In genomic region chr1:205631010-205631726, GRCh38 we compare ENCODE assay signal across 1 cellular context.
TF ChIP-seq lines count a peak whose summit lies in the region.

No MANE protein-coding gene starts in this region.

TF ChIP-seq in HepG2, 621 proteins besides CTCF, POLR2A, EP300 and RAD21 (continued from another document):
- peak; percentile 35 for TF ChIP-seq ARID5B (CRISPR knock-in tag; IDR thresholded peaks at IDR 0.05)
- no peak for TF ChIP-seq ISL2 (CRISPR knock-in tag; IDR thresholded peaks at IDR 0.05)
- no peak for TF ChIP-seq KLF15 (CRISPR knock-in tag; IDR thresholded peaks at IDR 0.05; ENCODE audit: borderline replicate concordance)
- TF ChIP-seq MXI1 (IDR thresholded peaks at IDR 0.05; ENCODE audit: borderline replicate concordance, low read depth, low read length) = peak; percentile 56; the same call in 1 of the 3 replicates
- no peak for TF ChIP-seq MBNL3 (CRISPR knock-in tag; conservative IDR thresholded peaks at IDR 0.05)
- TF ChIP-seq NFIC (IDR thresholded peaks at IDR 0.05; ENCODE audit: low read length) = no peak
- peak; percentile 80; the same call in 1 of the 2 replicates for TF ChIP-seq ZNF430 (CRISPR knock-in tag; IDR thresholded peaks at IDR 0.05)
- no peak for TF ChIP-seq MYNN (CRISPR knock-in tag; IDR thresholded peaks at IDR 0.05; ENCODE audit: low read depth)
- TF ChIP-seq RARA (CRISPR knock-in tag; IDR thresholded peaks at IDR 0.05) = 0 out of 2 replicates have a peak, but pooled peaks have one; percentile 5
- peak; percentile 9; the same call in 1 of the 2 replicates for TF ChIP-seq NR2F2 (IDR thresholded peaks at IDR 0.05; ENCODE audit: borderline replicate concordance, low read depth)
- 0 out of 2 replicates have a peak, but pooled peaks have one; percentile 16 for TF ChIP-seq REPIN1 (CRISPR knock-in tag; IDR thresholded peaks at IDR 0.05; ENCODE audit: borderline replicate concordance, low read depth)
- TF ChIP-seq MEIS2 (CRISPR knock-in tag; IDR thresholded peaks at IDR 0.05) = peak; percentile 66; the same call in 1 of the 2 replicates
- peak; percentile 33; the same call in 1 of the 2 replicates for TF ChIP-seq ZBTB38 (CRISPR knock-in tag; IDR thresholded peaks at IDR 0.05)
- TF ChIP-seq ZNF263 (CRISPR knock-in tag; IDR thresholded peaks at IDR 0.05) = peak; percentile 68; the same call in 1 of the 2 replicates
- 0 out of 2 replicates have a peak, but pooled peaks have one; percentile 18 for TF ChIP-seq NCOA2 (CRISPR knock-in tag; IDR thresholded peaks at IDR 0.05)
- TF ChIP-seq CSRNP2 (CRISPR knock-in tag; conservative IDR thresholded peaks at IDR 0.05; ENCODE audit: low read depth) = no peak
- TF ChIP-seq ZNF784 (CRISPR knock-in tag; IDR thresholded peaks at IDR 0.05; ENCODE audit: borderline replicate concordance) = 0 out of 2 replicates have a peak, but pooled peaks have one; percentile 9
- TF ChIP-seq GMEB2 (CRISPR knock-in tag; IDR thresholded peaks at IDR 0.05; ENCODE audit: low read depth) = no peak
- TF ChIP-seq RORA (CRISPR knock-in tag; IDR thresholded peaks at IDR 0.05) = no peak
- TF ChIP-seq PATZ1 (CRISPR knock-in tag; IDR thresholded peaks at IDR 0.05) = peak; percentile 61; the same call in 1 of the 2 replicates
- 0 out of 2 replicates have a peak, but pooled peaks have one; percentile 21 for TF ChIP-seq RFX5 (IDR thresholded peaks at IDR 0.05; ENCODE audit: low read depth, low read length)
- peak; percentile 17; the same call in 1 of the 2 replicates for TF ChIP-seq POGZ (CRISPR knock-in tag; IDR thresholded peaks at IDR 0.05)
- TF ChIP-seq HMGXB4 (CRISPR knock-in tag; IDR thresholded peaks at IDR 0.05; ENCODE audit: borderline replicate concordance in 1 of 2, low read depth in 1 of 2) = peak; percentile 27 to 34; a peak in 2 of 4 replicates
- TF ChIP-seq TEAD3 (CRISPR knock-in tag; optimal IDR thresholded peaks at IDR 0.05; ENCODE audit: borderline replicate concordance) = peak; percentile 27
TF ChIP-seq in HepG2: peak in this region for 147.
